8 cellular contexts compared by ENCODE assay signal in genomic region chr21:20649231-20649630, GRCh38.
"Had no signal": no experiment of that assay in that cellular context is flagged by ENCODE, and none has a peak within 500 bp of the region (broad histone marks: within the 10 kb centered on the region; RNA-seq: fewer than 3 reads in every experiment).

No MANE protein-coding gene starts in this region.

- H3K9me3 ChIP-seq: HAP-1 had no signal

- H3K36me3 ChIP-seq: HAP-1 had no signal

- H3K27ac Mint-ChIP-seq: H9, HFFc6 had no signal

- H3K4me3 ChIP-seq: GM23248, HAP-1 had no signal

- H2AFZ ChIP-seq: GM23248 had no signal

- H3K4me3 Mint-ChIP-seq: H9, HFFc6 had no signal

- H3K27ac ChIP-seq: GM23248 had no signal

- H3K4me1 ChIP-seq: HAP-1 had no signal

- H3K9ac ChIP-seq: GM23248 had no signal

- ATAC-seq: HCT116 had no signal

- DNase-seq: GM23248, GOT3, H7, H9, HCEC 1CT, HFFc6 had no signal
